Comparison of ENCODE assay signal across 10 cellular contexts in the genomic region with DNA sequence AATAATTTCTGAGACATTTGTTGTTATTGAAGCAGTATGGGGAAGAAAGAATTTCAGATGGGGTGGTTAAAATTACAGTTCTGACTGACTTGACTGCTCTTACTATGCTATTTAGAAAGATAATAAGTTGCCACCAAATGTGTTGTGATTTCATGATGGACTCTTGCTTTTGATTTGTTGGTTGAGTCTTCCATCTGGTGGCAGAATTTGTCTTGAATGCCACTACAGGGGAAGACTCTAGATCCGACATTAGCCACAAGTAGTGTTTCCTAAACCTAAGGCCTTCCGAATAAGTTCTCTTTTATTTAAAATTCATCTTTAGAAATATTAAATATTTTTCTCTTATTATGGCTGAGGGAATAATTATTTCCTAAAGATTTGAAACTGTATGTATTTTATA.
A peak's percentile ranks its signal among the peaks of the same experiment; 100 is the strongest.
DNase-seq lines count a peak whose midpoint lies in the region; ATAC-seq, FAIRE-seq and TF ChIP-seq lines count a peak whose summit lies in the region.
"Had no signal": no experiment of that assay in that cellular context is flagged by ENCODE, and none has a peak within 500 bp of the region (broad histone marks: within the 10 kb centered on the region; RNA-seq: fewer than 3 reads in every experiment).

No MANE protein-coding gene starts in this region.

- no peak for TF ChIP-seq EP300 in H1 (IDR thresholded peaks at IDR 0.05; ENCODE audit: borderline replicate concordance in 1 of 2, low read depth in 2 of 2, low read length in 2 of 2)

- TF ChIP-seq POLR2A in H1 (IDR thresholded peaks at IDR 0.05; ENCODE audit: control extremely low read depth in 1 of 2, low read depth in 2 of 2, low read length in 2 of 2), result no peak

- no peaks in the 10 kb centered on the region for H3K23me2 ChIP-seq in H1 (ENCODE audit: low read depth, low read length)

- no peak overlapping the region for H3K23ac ChIP-seq in H1 (ENCODE audit: insufficient read length)

- H4K8ac ChIP-seq in H1 (ENCODE audit: extremely low read depth, insufficient read depth, low read length), result no peak overlapping the region

- H3K18ac ChIP-seq in H1 (ENCODE audit: extremely low read depth, low read length), result no peak overlapping the region

- no peak overlapping the region for H3K27ac ChIP-seq in H1 (ENCODE audit: low read depth, low read length)
- H3K27ac ChIP-seq in parathyroid adenoma, result no peak overlapping the region

- H3K79me2 ChIP-seq in H1 (ENCODE audit: control insufficient read depth in 1 of 2, insufficient read depth in 2 of 2, low read length in 2 of 2) (no peaks in the 10 kb centered on the region), parathyroid adenoma (no peaks in the 10 kb centered on the region)

- no peak for ATAC-seq in HG03025 (IDR thresholded peaks at IDR 0.05; ENCODE audit: low FRiP score, unreplicated experiment)
- ATAC-seq: effector memory CD8-positive, alpha-beta T cell had no signal

- TF ChIP-seq RAD21 in H1 (IDR thresholded peaks at IDR 0.05 in 1 of 2, conservative IDR thresholded peaks at IDR 0.05 in 1 of 2; ENCODE audit: low read depth in 2 of 2, low read length in 2 of 2), result peak; percentile 78 to 87

- H3K4ac ChIP-seq in H1 (replicated peaks; ENCODE audit: insufficient read length, low read depth, low read length), result no peak overlapping the region

- no peak overlapping the region for H4K5ac ChIP-seq in H1 (ENCODE audit: insufficient read length, low read depth, low read length)

- no peak overlapping the region for H2BK15ac ChIP-seq in H1 (ENCODE audit: low read length)

- no peak overlapping the region for H2BK12ac ChIP-seq in H1 (ENCODE audit: low read depth, low read length)

- FAIRE-seq in H1 (lab: Jason Lieb, UNC), result peak; percentile 32

- no peak overlapping the region for H2BK20ac ChIP-seq in H1 (ENCODE audit: low read length)

- H3K9me3 ChIP-seq in H1 (ENCODE audit: insufficient read depth in 2 of 2, low read depth in 1 of 2, low read length in 1 of 2) (no peaks in the 10 kb centered on the region), parathyroid adenoma (ENCODE audit: control insufficient read depth, low read length) (no peaks in the 10 kb centered on the region)

- POLR2A ChIA-PET in H1 (lab: Charles Lee; ENCODE audit: partially characterized antibody), result no interaction called here

- no peaks in the 10 kb centered on the region for H3K27me3 ChIP-seq in H1 (replicated peaks in 1 of 4; ENCODE audit: control insufficient read depth in 3 of 4, extremely low read depth in 1 of 4, insufficient read depth in 3 of 4, low read length in 3 of 4)
- H3K27me3 ChIP-seq in parathyroid adenoma (ENCODE audit: control insufficient read depth, insufficient read depth, low read length), result no peaks in the 10 kb centered on the region

- H3K36me3 ChIP-seq in H1 (ENCODE audit: control insufficient read depth in 2 of 4, insufficient read depth in 4 of 4, low read length in 3 of 4) (no peaks in the 10 kb centered on the region), parathyroid adenoma (ENCODE audit: control insufficient read depth, insufficient read depth, low read length) (no peaks in the 10 kb centered on the region)

- H3K4me1 ChIP-seq in H1 (replicated peaks in 1 of 4; ENCODE audit: control insufficient read depth in 3 of 4, insufficient read depth in 4 of 4, low read length in 3 of 4) (peaks cover 0 to 4% (median 1%) of the 10 kb centered on the region in 4 experiments; a peak in 2 of 7 replicates), parathyroid adenoma (no peaks in the 10 kb centered on the region)

- H2BK5ac ChIP-seq in H1 (ENCODE audit: low read depth, low read length), result no peak overlapping the region

- H4K91ac ChIP-seq in H1 (replicated peaks; ENCODE audit: insufficient read length, low read length), result no peak overlapping the region

- no peak overlapping the region for H3K56ac ChIP-seq in H1 (replicated peaks; ENCODE audit: insufficient read length, low read depth, low read length)

- no peak overlapping the region for H2BK120ac ChIP-seq in H1 (replicated peaks; ENCODE audit: low read depth, low read length)

- H2AK5ac ChIP-seq in H1 (ENCODE audit: low read depth, low read length), result no peak overlapping the region

- H3K4me2 ChIP-seq in H1 (ENCODE audit: insufficient read depth in 1 of 2, low read depth in 2 of 2, low read length in 2 of 2) (no peak overlapping the region), parathyroid adenoma (ENCODE audit: low read length) (no peak overlapping the region)

- H3K4me3 ChIP-seq in H1 (ENCODE audit: extremely low read depth in 1 of 4, insufficient read depth in 2 of 4, low read depth in 3 of 4, low read length in 4 of 4) (no peak overlapping the region), parathyroid adenoma (ENCODE audit: low read depth, low read length) (no peak overlapping the region)

- H2AFZ ChIP-seq in H1 (ENCODE audit: low read length) (no peak overlapping the region), parathyroid adenoma (no peak overlapping the region)

- TF ChIP-seq CTCF in GM10266 (IDR thresholded peaks at IDR 0.05; ENCODE audit: control insufficient read depth, insufficient read depth, low read depth, missing control alignments) (peak; percentile 41), H1 (IDR thresholded peaks at IDR 0.05; ENCODE audit: control extremely low read depth in 1 of 3, insufficient read depth in 1 of 3, low read depth in 1 of 3, low read length in 3 of 3) (peak in 2 of 3 experiments; percentile 53 to 57; a peak in 3 of 4 replicates), parathyroid adenoma (IDR thresholded peaks at IDR 0.05) (peak; percentile 9)

- 82% methylated on average over 2 of the region's 2 CpGs; no CpG with 5 or more reads in 1 of the 2 experiments for WGBS in H1 (ENCODE audit: extremely low coverage in 1 of 2, insufficient coverage in 1 of 2, insufficient read length in 1 of 2, insufficient replicate concordance in 2 of 2, low coverage in 1 of 2, low lambda C conversion rate in 2 of 2, missing lambda C conversion rate in 1 of 2), 2 experiments

- DNase-seq in GM10266 (ENCODE audit: extremely low spot score), result no peak
- peak; percentile 58 to 79 for DNase-seq in NCI-H446 (lab: John Stamatoyannopoulos, UW)
- no peak for DNase-seq in H1 (ENCODE audit: low read depth in 1 of 2, low spot score in 2 of 2)
- no peak for DNase-seq in DMS153 treated with DMSO at 0.1 percent for 48 hours (lab: John Stamatoyannopoulos, UW; ENCODE audit: unreplicated experiment)
- no peak for DNase-seq in Ammon's horn (ENCODE audit: low spot score)
- no peak for DNase-seq in AML-193 (lab: John Stamatoyannopoulos, UW)
- DNase-seq: effector memory CD8-positive, alpha-beta T cell; NCI-H2171 had no signal

- H3K79me1 ChIP-seq in H1 (ENCODE audit: low read depth, low read length), result no peaks in the 10 kb centered on the region

- no peak overlapping the region for H3K9ac ChIP-seq in H1 (replicated peaks in 1 of 4; ENCODE audit: extremely low read depth in 1 of 4, low read depth in 3 of 4, low read length in 3 of 4)
- no peak overlapping the region for H3K9ac ChIP-seq in parathyroid adenoma

- H3K14ac ChIP-seq in H1 (ENCODE audit: insufficient read length), result no peak overlapping the region

- CTCF ChIA-PET in H1 (lab: Charles Lee; ENCODE audit: partially characterized antibody), result interaction anchor here (1.0 to 6.2 kb wide), 3 partner anchors 10 to 358 kb away, joined by 3 to 68 read pairs (median 12); no protein-coding TSS in a partner anchor

- H4K20me1 ChIP-seq in H1 (replicated peaks in 1 of 2; ENCODE audit: control insufficient read depth in 1 of 2, insufficient read depth in 2 of 2, low read length in 2 of 2), result no peaks in the 10 kb centered on the region

TF ChIP-seq in H1, 55 proteins besides CTCF, POLR2A, EP300 and RAD21:
- TF ChIP-seq NRF1 (IDR thresholded peaks at IDR 0.05; ENCODE audit: low read depth, low read length) (no peak), YY1 (IDR thresholded peaks at IDR 0.05; ENCODE audit: low read depth, low read length) (peak; percentile 24; the same call in 1 of the 2 replicates)
TF ChIP-seq in H1: peak in this region for 1.

Comparison
In these comparisons a context has a peak if more than half of its experiments do, and no peak if none do; other contexts are left out.
1. DNase-seq: peak in NCI-H446 (2 of 2); none in GM10266 (single experiment), H1 (0 of 2), DMS153 treated with DMSO at 0.1 percent for 48 hours (single experiment), Ammon's horn (single experiment) and AML-193 (0 of 2).
2. Peak in every context shown above with its lines, with median percentiles within 50 percentile points of each other: CTCF ChIP-seq.